12 cellular contexts compared by ENCODE assay signal in the genomic region with DNA sequence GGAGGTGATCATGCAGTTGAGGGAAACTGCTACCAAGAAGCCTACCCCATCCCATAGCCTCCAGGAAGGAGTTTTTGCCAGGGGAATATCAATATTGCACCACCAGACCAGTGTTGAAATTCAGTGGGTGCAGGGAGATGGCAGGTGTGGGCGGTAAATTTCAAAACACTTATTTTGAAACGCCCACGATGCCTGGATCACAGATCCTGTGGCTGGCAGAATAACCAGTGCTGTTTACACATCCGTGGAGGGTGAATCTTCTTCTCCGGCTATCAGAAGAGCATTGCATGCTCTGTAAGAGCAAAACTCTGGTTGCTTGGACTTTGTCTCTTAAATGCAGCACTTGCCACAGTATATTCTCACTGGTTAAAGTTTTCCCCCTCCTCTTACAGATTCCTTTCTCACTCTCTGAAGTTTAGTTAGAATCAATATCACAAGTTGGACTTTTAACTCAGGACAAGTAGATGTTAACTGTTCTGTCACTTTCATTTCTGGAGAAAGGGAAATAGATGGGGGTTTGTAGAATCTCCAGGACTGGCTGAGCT.
A peak's percentile ranks its signal among the peaks of the same experiment; 100 is the strongest.
DNase-seq lines count a peak whose midpoint lies in the region; ATAC-seq and TF ChIP-seq lines count a peak whose summit lies in the region.
"Had no signal": no experiment of that assay in that cellular context is flagged by ENCODE, and none has a peak within 500 bp of the region (broad histone marks: within the 10 kb centered on the region; RNA-seq: fewer than 3 reads in every experiment).

No MANE protein-coding gene starts in this region.

- peaks cover 15% of the 10 kb centered on the region for H3K27me3 Mint-ChIP-seq in activated CD4-positive, alpha-beta memory T cell treated with anti-CD3 and anti-CD28 coated beads for 36 hours

- no peak overlapping the region for H3K4me2 ChIP-seq in OCI-LY7 (ENCODE audit: low read length)

- no peaks in the 10 kb centered on the region for H3K9me3 Mint-ChIP-seq in activated CD4-positive, alpha-beta memory T cell treated with anti-CD3 and anti-CD28 coated beads for 36 hours

- POLR2A ChIA-PET in activated CD4-positive, alpha-beta memory T cell treated with anti-CD3 and anti-CD28 coated beads for 36 hours (lab: Charles Lee): no interaction called here
- POLR2A ChIA-PET in OCI-LY7 (lab: Charles Lee): no interaction called here

- no TSS peak for BruUV-seq in OCI-LY7 (replicated peaks; lab: Mats Ljungman, UMichigan)

- H3K9me3 ChIP-seq in right lobe of liver (no peaks in the 10 kb centered on the region), OCI-LY7 (ENCODE audit: low read length) (no peaks in the 10 kb centered on the region)

- peaks cover 22% of the 10 kb centered on the region for H3K4me1 Mint-ChIP-seq in activated CD4-positive, alpha-beta memory T cell treated with anti-CD3 and anti-CD28 coated beads for 36 hours (ENCODE audit: low read depth)
- H3K4me1 Mint-ChIP-seq: activated naive CD8-positive, alpha-beta T cell treated with anti-CD3 and anti-CD28 coated beads, Interleukin-2, amount 10 ng/mL, durations not matched to agents 7 days and 5 days had no signal

- TF ChIP-seq CTCF in right lobe of liver (IDR thresholded peaks at IDR 0.05) (no peak), OCI-LY7 (conservative IDR thresholded peaks at IDR 0.05; ENCODE audit: low read length) (no peak)

- CTCF ChIA-PET in activated CD4-positive, alpha-beta memory T cell treated with anti-CD3 and anti-CD28 coated beads for 36 hours (lab: Charles Lee): no interaction called here
- CTCF ChIA-PET in OCI-LY7 (lab: Charles Lee; ENCODE audit: unreplicated experiment): no interaction called here

- no peaks in the 10 kb centered on the region for H3K36me3 ChIP-seq in right lobe of liver
- H3K36me3 ChIP-seq in OCI-LY7 (ENCODE audit: insufficient read depth, low read length): no peaks in the 10 kb centered on the region

- no peaks in the 10 kb centered on the region for H3K79me2 ChIP-seq in OCI-LY7 (ENCODE audit: insufficient read depth, low read depth, low read length)

- H4K20me1 ChIP-seq in OCI-LY7 (ENCODE audit: insufficient read depth, low read length): no peaks in the 10 kb centered on the region

- peak overlapping the region; percentile 20 to 68 (median 65) for H3K27ac ChIP-seq in right lobe of liver
- H3K27ac ChIP-seq in OCI-LY7 (ENCODE audit: low read depth, low read length, poor library complexity, severe bottlenecking): no peak overlapping the region
- H3K27ac ChIP-seq: dorsolateral prefrontal cortex had no signal

- DNase-seq in Ammon's horn (ENCODE audit: low spot score): peak; percentile 45
- DNase-seq in HuH-7.5 (ENCODE audit: low spot score): peak; percentile 33
- DNase-seq in activated CD4-positive, alpha-beta memory T cell treated with anti-CD3 and anti-CD28 coated beads for 36 hours: peak; percentile 67
- peak; percentile 34 to 86 (median 65) for DNase-seq in right lobe of liver
- no peak for DNase-seq in OCI-LY7 (ENCODE audit: low spot score)
- DNase-seq in dedifferentiated amniotic fluid mesenchymal stem cell (ENCODE audit: extremely low spot score): no peak
- no peak for DNase-seq in activated gamma-delta T cell treated with Interleukin-2 at 50 U/mL for 16 hours
- DNase-seq: activated naive CD8-positive, alpha-beta T cell treated with anti-CD3 and anti-CD28 coated beads, Interleukin-2, amount 10 ng/mL, durations not matched to agents 7 days and 5 days; dorsolateral prefrontal cortex; MM.1S had no signal

- ATAC-seq in right lobe of liver (peak; percentile 70 to 88 (median 80)), GM21447 (IDR thresholded peaks at IDR 0.05; ENCODE audit: unreplicated experiment) (no peak)
- ATAC-seq: naive thymus-derived CD4-positive, alpha-beta T cell had no signal

- H3K4me1 ChIP-seq in right lobe of liver: peaks cover 0 to 52% (median 17%) of the 10 kb centered on the region in 4 donors
- no peaks in the 10 kb centered on the region for H3K4me1 ChIP-seq in OCI-LY7 (ENCODE audit: insufficient read depth, low read length, poor library complexity, severe bottlenecking)

- H3K4me3 ChIP-seq in right lobe of liver (peak overlapping the region in 1 of 3 donors; percentile 3), OCI-LY7 (ENCODE audit: low read depth, low read length, poor library complexity, severe bottlenecking) (no peak overlapping the region)
- H3K4me3 ChIP-seq: dorsolateral prefrontal cortex had no signal

- no peaks in the 10 kb centered on the region for H3K27me3 ChIP-seq in right lobe of liver
- H3K27me3 ChIP-seq: dorsolateral prefrontal cortex had no signal

- intact Hi-C loops in activated CD4-positive, alpha-beta memory T cell treated with anti-CD3 and anti-CD28 coated beads for 36 hours (cut with micrococcal nuclease): loop anchor here (2.0 kb wide), 1 partner anchor 54 kb away; no protein-coding TSS in a partner anchor
- intact Hi-C loops in right lobe of liver (cut with DNase I) (loop anchor here in 1 of 2 donors (10.0 kb wide), 1 partner anchor 52 kb away; no protein-coding TSS in a partner anchor), OCI-LY7 (cut with micrococcal nuclease; ENCODE audit: unreplicated experiment) (no loop called here)

- 11% methylated on average over 5 of the region's 5 CpGs for WGBS in right lobe of liver (ENCODE audit: insufficient coverage, low coverage, low lambda C conversion rate, missing lambda C conversion rate)

- no peaks in the 10 kb centered on the region for H3K36me3 Mint-ChIP-seq in activated CD4-positive, alpha-beta memory T cell treated with anti-CD3 and anti-CD28 coated beads for 36 hours

- peak; percentile 25 for TF ChIP-seq POLR2A in right lobe of liver (IDR thresholded peaks at IDR 0.05)

- H3K4me3 Mint-ChIP-seq in activated CD4-positive, alpha-beta memory T cell treated with anti-CD3 and anti-CD28 coated beads for 36 hours: no peak overlapping the region
- H3K4me3 Mint-ChIP-seq: activated naive CD8-positive, alpha-beta T cell treated with anti-CD3 and anti-CD28 coated beads, Interleukin-2, amount 10 ng/mL, durations not matched to agents 7 days and 5 days had no signal

- H3K9me2 ChIP-seq in OCI-LY7 (ENCODE audit: insufficient read depth, low read length): no peaks in the 10 kb centered on the region

- H3K27ac Mint-ChIP-seq in activated CD4-positive, alpha-beta memory T cell treated with anti-CD3 and anti-CD28 coated beads for 36 hours: no peak overlapping the region
- H3K27ac Mint-ChIP-seq: activated naive CD8-positive, alpha-beta T cell treated with anti-CD3 and anti-CD28 coated beads, Interleukin-2, amount 10 ng/mL, durations not matched to agents 7 days and 5 days had no signal

- H2AFZ ChIP-seq in OCI-LY7 (ENCODE audit: low read length): no peak overlapping the region

Comparison
In these comparisons a context has a peak if more than half of its experiments do, and no peak if none do; other contexts are left out.
1. DNase-seq: peak in Ammon's horn (single experiment), HuH-7.5 (single experiment), activated CD4-positive, alpha-beta memory T cell treated with anti-CD3 and anti-CD28 coated beads for 36 hours (single experiment) and right lobe of liver (3 of 3); none in OCI-LY7 (single experiment), dedifferentiated amniotic fluid mesenchymal stem cell (single experiment) and activated gamma-delta T cell treated with Interleukin-2 at 50 U/mL for 16 hours (single experiment).